23 cellular contexts compared by ENCODE assay signal in the genomic region with DNA sequence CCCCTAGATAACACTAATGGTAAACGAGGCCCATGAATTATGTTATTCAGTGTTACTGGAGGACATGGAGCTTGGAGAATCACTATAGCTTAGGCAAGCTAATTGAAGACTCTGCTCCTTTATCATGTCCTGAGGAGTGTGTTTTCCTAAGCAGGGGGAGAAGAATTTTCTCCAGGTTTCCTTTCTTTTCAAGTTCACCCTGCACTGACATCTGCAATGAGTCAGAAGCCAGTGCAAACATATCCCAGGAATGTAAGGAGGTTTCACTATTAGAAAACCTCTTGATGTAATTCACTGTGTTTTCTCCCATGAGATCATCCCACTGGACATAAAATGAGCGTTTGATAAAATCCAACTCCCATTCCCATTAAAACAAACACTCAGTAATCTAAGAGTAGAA.
DNase-seq lines count a peak whose midpoint lies in the region; ATAC-seq and TF ChIP-seq lines count a peak whose summit lies in the region.
"Had no signal": no experiment of that assay in that cellular context is flagged by ENCODE, and none has a peak within 500 bp of the region (broad histone marks: within the 10 kb centered on the region; RNA-seq: fewer than 3 reads in every experiment).

No MANE protein-coding gene starts in this region.

- H3K14ac ChIP-seq in mesenchymal stem cell (ENCODE audit: low read length in 2 of 2): no peak overlapping the region

- no peak for TF ChIP-seq POLR2A in spleen (IDR thresholded peaks at IDR 0.05)

- no peak overlapping the region for H2BK120ac ChIP-seq in mesenchymal stem cell (ENCODE audit: low read depth, low read length)

- no peak overlapping the region for H3K4me2 ChIP-seq in mesenchymal stem cell (ENCODE audit: low read length, poor library complexity, severe bottlenecking)
- H3K4me2 ChIP-seq: neural progenitor cell had no signal

- H3K79me1 ChIP-seq in mesenchymal stem cell (replicated peaks; ENCODE audit: low read length, poor library complexity, severe bottlenecking): no peaks in the 10 kb centered on the region

- no peak overlapping the region for H2AK5ac ChIP-seq in mesenchymal stem cell (ENCODE audit: low read length, severe bottlenecking)

- peaks cover 21% of the 10 kb centered on the region for H3K4me1 ChIP-seq in SJCRH30
- H3K4me1 ChIP-seq in mesenchymal stem cell (ENCODE audit: control insufficient read depth, insufficient read depth, low read depth, low read length): no peaks in the 10 kb centered on the region
- no peaks in the 10 kb centered on the region for H3K4me1 ChIP-seq in spleen
- H3K4me1 ChIP-seq: neural progenitor cell, prostate gland, tibial artery had no signal

- H3K27me3 ChIP-seq in SJCRH30: no peaks in the 10 kb centered on the region
- H3K27me3 ChIP-seq in mesenchymal stem cell (ENCODE audit: control insufficient read depth in 1 of 2, insufficient read depth in 1 of 2, low read length in 2 of 2): no peaks in the 10 kb centered on the region
- H3K27me3 ChIP-seq in spleen (replicated peaks in 1 of 7): peaks cover 0 to 8% (median 0%) of the 10 kb centered on the region in 7 donors
- H3K27me3 ChIP-seq: neural progenitor cell, tibial artery had no signal

- H3K36me3 ChIP-seq in SJCRH30: no peaks in the 10 kb centered on the region
- no peaks in the 10 kb centered on the region for H3K36me3 ChIP-seq in mesenchymal stem cell (ENCODE audit: control insufficient read depth in 1 of 2, insufficient read depth in 2 of 2, low read depth in 1 of 2, low read length in 2 of 2)
- H3K36me3 ChIP-seq in spleen: no peaks in the 10 kb centered on the region
- H3K36me3 ChIP-seq: neural progenitor cell, prostate gland, tibial artery had no signal

- no peak overlapping the region for H3K23ac ChIP-seq in mesenchymal stem cell (ENCODE audit: low read length in 2 of 2)

- H3K4me3 ChIP-seq in SJCRH30: no peak overlapping the region
- H3K4me3 ChIP-seq in fibroblast of the aortic adventitia (ENCODE audit: low read depth, low read length): no peak overlapping the region
- no peak overlapping the region for H3K4me3 ChIP-seq in mesenchymal stem cell (ENCODE audit: insufficient read depth in 1 of 2, low read depth in 1 of 2, low read length in 2 of 2)
- no peak overlapping the region for H3K4me3 ChIP-seq in spleen
- H3K4me3 ChIP-seq: mucosa of descending colon, neural progenitor cell, prostate gland, skin epidermis, tibial artery had no signal

- WGBS in mesenchymal stem cell: no CpG with 5 or more reads among the region's 2 CpGs
- 58 to 79% (median 61%) methylated on average over 2 of the region's 2 CpGs for WGBS in spleen, 5 donors

- H3K9ac ChIP-seq in mesenchymal stem cell (ENCODE audit: low read length): no peak overlapping the region
- H3K9ac ChIP-seq: neural progenitor cell had no signal

- H3K18ac ChIP-seq in mesenchymal stem cell (ENCODE audit: low read depth in 1 of 2, low read length in 2 of 2): no peak overlapping the region

- peak; percentile 3 for DNase-seq in ELR (ENCODE audit: low read depth)
- peak; percentile 22 to 63 for DNase-seq in SJCRH30
- DNase-seq in fibroblast of the aortic adventitia (ENCODE audit: low read depth): peak; percentile 2
- peak; percentile 55 for DNase-seq in renal cortical epithelial cell (ENCODE audit: low read depth)
- no peak for DNase-seq in NCI-H524 (lab: John Stamatoyannopoulos, UW)
- no peak for DNase-seq in mesenchymal stem cell
- DNase-seq in spleen: no peak
- DNase-seq: activated T-cell treated with anti-CD3 and anti-CD28 coated beads, Interleukin-2, amount 50 U/mL, for 72 hours; CD4-positive, alpha-beta T cell; cortex of kidney; H9; left colon; mucosa of descending colon; NCI-H1417; NCI-H2107; NCI-H510A treated with DMSO at 0.1 percent for 48 hours; RPMI8226; stimulated activated CD4-positive, alpha-beta T cell treated with anti-CD3 and anti-CD28 coated beads, Interleukin-2, amount 100 ng/mL, for 48 hours; tibial artery had no signal

- H3K9me3 ChIP-seq in SJCRH30 (replicated peaks): peaks cover 7% of the 10 kb centered on the region; the same call in 1 of the 2 replicates
- no peaks in the 10 kb centered on the region for H3K9me3 ChIP-seq in mesenchymal stem cell (ENCODE audit: control insufficient read depth, low read length)
- H3K9me3 ChIP-seq in spleen: peaks cover 0 to 5% (median 0%) of the 10 kb centered on the region in 8 donors
- H3K9me3 ChIP-seq: mucosa of descending colon, prostate gland, tibial artery had no signal

- ATAC-seq in GM21528 (IDR thresholded peaks at IDR 0.05; ENCODE audit: low FRiP score, unreplicated experiment): no peak
- ATAC-seq: activated T-cell treated with anti-CD3 and anti-CD28 coated beads, Interleukin-2, amount 50 U/mL, for 72 hours; left colon; mucosa of descending colon had no signal

- H2BK5ac ChIP-seq in mesenchymal stem cell (ENCODE audit: low read depth, low read length, poor library complexity, severe bottlenecking): no peak overlapping the region

- H2BK15ac ChIP-seq in mesenchymal stem cell (ENCODE audit: low read depth, poor library complexity, severe bottlenecking): no peak overlapping the region

- no peak overlapping the region for H3K4ac ChIP-seq in mesenchymal stem cell (ENCODE audit: low read depth in 1 of 2, low read length in 2 of 2)

- intact Hi-C loops in spleen (cut with DNase I; ENCODE audit: low total_unique reads): no loop called here

- H2AFZ ChIP-seq in mesenchymal stem cell (ENCODE audit: low read depth, low read length): no peak overlapping the region
- H2AFZ ChIP-seq: neural progenitor cell had no signal

- H3K27ac ChIP-seq in SJCRH30 (peak overlapping the region; percentile 69), mesenchymal stem cell (ENCODE audit: low read length, poor library complexity, severe bottlenecking) (no peak overlapping the region), spleen (no peak overlapping the region)
- H3K27ac ChIP-seq: neural progenitor cell, prostate gland, skin epidermis, tibial artery had no signal

- H4K8ac ChIP-seq in mesenchymal stem cell (ENCODE audit: low read length): no peak overlapping the region

- no peak overlapping the region for H4K91ac ChIP-seq in mesenchymal stem cell (ENCODE audit: low read length)

- no peak overlapping the region for H2BK12ac ChIP-seq in mesenchymal stem cell (ENCODE audit: low read length in 2 of 2)

- TF ChIP-seq CTCF in fibroblast of the aortic adventitia (IDR thresholded peaks at IDR 0.05; ENCODE audit: insufficient read depth, low read length): no peak
- TF ChIP-seq CTCF in spleen (IDR thresholded peaks at IDR 0.05 in 8 of 11, conservative IDR thresholded peaks at IDR 0.05 in 3 of 11): no peak

Comparison
In these comparisons a context has a peak if more than half of its experiments do, and no peak if none do; other contexts are left out.
1. DNase-seq: peak in ELR (single experiment), SJCRH30 (2 of 2), fibroblast of the aortic adventitia (single experiment) and renal cortical epithelial cell (single experiment); none in NCI-H524 (0 of 2), mesenchymal stem cell (single experiment) and spleen (single experiment).